In the genomic region with DNA sequence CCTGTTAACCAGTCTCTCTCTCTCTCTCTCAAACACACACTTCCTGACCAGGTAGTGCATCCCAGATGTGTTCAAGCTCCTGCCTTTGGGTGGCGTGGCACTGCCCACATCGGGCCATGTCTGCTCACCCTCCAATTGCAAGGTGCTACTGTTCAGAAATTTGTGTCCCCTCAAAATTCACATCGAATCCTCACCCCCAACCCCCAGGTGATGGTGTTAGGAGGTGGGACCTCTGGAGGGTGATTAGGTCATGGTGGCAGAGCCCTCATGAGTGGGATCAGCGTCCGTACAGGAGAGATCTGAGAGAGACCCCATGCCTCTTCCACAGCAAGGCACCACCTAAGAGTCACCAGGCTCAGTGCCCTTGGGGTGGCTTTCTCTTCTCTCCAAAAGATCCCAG, we compare ENCODE assay signal across 20 cellular contexts. TPM values are rescaled to one million over a fixed set of nuclear protein-coding genes. Genes with fewer than 3 reads are reported as not detected.
A peak's percentile ranks its signal among the peaks of the same experiment; 100 is the strongest.
DNase-seq lines count a peak whose midpoint lies in the region; ATAC-seq and TF ChIP-seq lines count a peak whose summit lies in the region.
"Had no signal": no experiment of that assay in that cellular context is flagged by ENCODE, and none has a peak within 500 bp of the region (broad histone marks: within the 10 kb centered on the region; RNA-seq: fewer than 3 reads in every experiment).

No MANE protein-coding gene starts in this region.

- peaks cover 42% of the 10 kb centered on the region for H3K36me3 Mint-ChIP-seq in activated CD4-positive, alpha-beta T cell treated with anti-CD3 and anti-CD28 coated beads for 36 hours (ENCODE audit: low read depth)

- WGBS in smooth muscle cell (ENCODE audit: low lambda C conversion rate), result 88% methylated on average over 5 of the region's 5 CpGs

- no peak overlapping the region for H2AFZ ChIP-seq in smooth muscle cell (ENCODE audit: low read depth)

- no peaks in the 10 kb centered on the region for H3K27me3 ChIP-seq in smooth muscle cell (ENCODE audit: low read depth)
- H3K27me3 ChIP-seq: Peyer's patch had no signal

- no peak overlapping the region for H3K4me3 Mint-ChIP-seq in activated CD4-positive, alpha-beta T cell treated with anti-CD3 and anti-CD28 coated beads for 36 hours

- no peak overlapping the region for H3K4me3 ChIP-seq in smooth muscle cell
- H3K4me3 ChIP-seq: K562, Peyer's patch had no signal

- H4K20me1 ChIP-seq in smooth muscle cell (ENCODE audit: low read depth), result no peaks in the 10 kb centered on the region

- H3K9me3 ChIP-seq in smooth muscle cell (replicated peaks; ENCODE audit: low read depth), result no peaks in the 10 kb centered on the region
- H3K9me3 ChIP-seq: Peyer's patch had no signal

- no peak for TF ChIP-seq CTCF in smooth muscle cell (IDR thresholded peaks at IDR 0.05; ENCODE audit: borderline replicate concordance, insufficient read depth, poor library complexity, severe bottlenecking)

- H3K27ac ChIP-seq in smooth muscle cell (ENCODE audit: low read depth), result no peak overlapping the region
- H3K27ac ChIP-seq: 22Rv1, C4-2B, Peyer's patch had no signal

- CTCF ChIA-PET in activated CD4-positive, alpha-beta T cell treated with anti-CD3 and anti-CD28 coated beads for 36 hours (lab: Charles Lee), result no interaction called here

- POLR2A ChIA-PET in activated CD4-positive, alpha-beta T cell treated with anti-CD3 and anti-CD28 coated beads for 36 hours (lab: Charles Lee), result no interaction called here

- H3K27ac Mint-ChIP-seq in activated CD4-positive, alpha-beta T cell treated with anti-CD3 and anti-CD28 coated beads for 36 hours, result no peak overlapping the region

- H3F3A ChIP-seq in smooth muscle cell (ENCODE audit: low read depth), result no peaks in the 10 kb centered on the region

- H3K9me3 Mint-ChIP-seq in activated CD4-positive, alpha-beta T cell treated with anti-CD3 and anti-CD28 coated beads for 36 hours (ENCODE audit: low read depth), result no peaks in the 10 kb centered on the region

- no peak overlapping the region for H3K4me2 ChIP-seq in smooth muscle cell

- H3K36me3 ChIP-seq in smooth muscle cell (ENCODE audit: low read depth), result peaks cover 9% of the 10 kb centered on the region

- H3K27me3 Mint-ChIP-seq in activated CD4-positive, alpha-beta T cell treated with anti-CD3 and anti-CD28 coated beads for 36 hours, result no peaks in the 10 kb centered on the region

- H3K9ac ChIP-seq in smooth muscle cell (ENCODE audit: low read depth), result no peak overlapping the region

- intact Hi-C loops in activated CD4-positive, alpha-beta T cell treated with anti-CD3 and anti-CD28 coated beads for 36 hours (cut with DNase I, micrococcal nuclease), result no loop called here
- intact Hi-C loops in sciatic nerve (cut with DNase I), result no loop called here

- no peaks in the 10 kb centered on the region for H3K4me1 ChIP-seq in smooth muscle cell (ENCODE audit: low read depth)
- H3K4me1 ChIP-seq: Peyer's patch had no signal

- H3K79me2 ChIP-seq in smooth muscle cell (ENCODE audit: low read depth), result no peaks in the 10 kb centered on the region

- no peak for ATAC-seq in activated CD4-positive, alpha-beta T cell treated with anti-CD3 and anti-CD28 coated beads for 36 hours
- ATAC-seq in sciatic nerve (no peak), GM18519 (IDR thresholded peaks at IDR 0.05; ENCODE audit: low FRiP score, unreplicated experiment) (no peak), HG03045 (IDR thresholded peaks at IDR 0.05; ENCODE audit: unreplicated experiment) (no peak)
- ATAC-seq: K562 had no signal

- H3K4me1 Mint-ChIP-seq in activated CD4-positive, alpha-beta T cell treated with anti-CD3 and anti-CD28 coated beads for 36 hours, result peaks cover 2% of the 10 kb centered on the region

- peak; percentile 0 for DNase-seq in activated CD4-positive, alpha-beta T cell treated with anti-CD3 and anti-CD28 coated beads for 48 hours
- no peak for DNase-seq in activated CD4-positive, alpha-beta T cell treated with anti-CD3 and anti-CD28 coated beads for 36 hours
- DNase-seq in activated naive CD4-positive, alpha-beta T cell treated with Interleukin-2 at 50 U/mL for 16 hours, result peak; percentile 0
- no peak for DNase-seq in activated naive CD4-positive, alpha-beta T cell treated with anti-CD3 and anti-CD28 coated beads, Interleukin-2, amount 50 U/mL, for 16 hours
- peak; percentile 15 for DNase-seq in sciatic nerve (ENCODE audit: low spot score)
- no peak for DNase-seq in smooth muscle cell (lab: John Stamatoyannopoulos, UW; ENCODE audit: unreplicated experiment)
- DNase-seq: AML-193; DMS79 treated with DMSO at 0.1 percent for 48 hours; NCI-H1105; NCI-H1694; NCI-H748 treated with DMSO at 0.1 percent for 48 hours; NK-92 treated with Interleukin-12 subunit alpha and Interleukin-12 subunit beta, amount 100 ng/mL, for 24 hours had no signal

RNA-seq across cellular contexts. Expression of gene COPS9, which starts 8.8 kb away (rescaled TPM):
- total RNA-seq in activated CD4-positive, alpha-beta T cell treated with anti-CD3 and anti-CD28 coated beads for 36 hours, result 10 to 100 TPM; 62.6 to 92.1 TPM
- total RNA-seq in sciatic nerve, result 124 TPM
- total RNA-seq in smooth muscle cell, result 157 and 173 TPM in 2 replicates
- 296 and 310 TPM in 2 replicates for polyA plus RNA-seq in smooth muscle cell

RNA-seq across cellular contexts. Expression of gene OTOS, which starts 13.1 kb away (rescaled TPM):
- not detected for total RNA-seq in activated CD4-positive, alpha-beta T cell treated with anti-CD3 and anti-CD28 coated beads for 36 hours
- not detected for total RNA-seq in sciatic nerve
- total RNA-seq in smooth muscle cell, result not detected in 2 replicates
- polyA plus RNA-seq in smooth muscle cell, result not detected in 2 replicates
- total RNA-seq: H1, K562, NCI-H460, Peyer's patch had no signal
- polyA plus RNA-seq: K562 had no signal

Comparison
In these comparisons a context has a peak if more than half of its experiments do, and no peak if none do; other contexts are left out.
1. DNase-seq: peak in activated CD4-positive, alpha-beta T cell treated with anti-CD3 and anti-CD28 coated beads for 48 hours (single experiment), activated naive CD4-positive, alpha-beta T cell treated with Interleukin-2 at 50 U/mL for 16 hours (single experiment) and sciatic nerve (single experiment); none in activated CD4-positive, alpha-beta T cell treated with anti-CD3 and anti-CD28 coated beads for 36 hours (single experiment), activated naive CD4-positive, alpha-beta T cell treated with anti-CD3 and anti-CD28 coated beads, Interleukin-2, amount 50 U/mL, for 16 hours (single experiment) and smooth muscle cell (single experiment).